In genomic region chr14:104085032-104085888, GRCh38 we compare ENCODE assay signal across 12 cellular contexts. TPM values are rescaled to one million over a fixed set of nuclear protein-coding genes. Genes with fewer than 3 reads are reported as not detected.
DNase-seq lines count a peak whose midpoint lies in the region; ATAC-seq, FAIRE-seq and TF ChIP-seq lines count a peak whose summit lies in the region.
"Had no signal": no experiment of that assay in that cellular context is flagged by ENCODE, and none has a peak within 500 bp of the region (broad histone marks: within the 10 kb centered on the region; RNA-seq: fewer than 3 reads in every experiment).

Gene ASPG (plus strand): TSS chr14:104085700. CDS start chr14:104085771, 71 bp downstream.

- no TSS peak for BruUV-seq in HepG2 (replicated peaks; lab: Mats Ljungman, UMichigan)

- in situ Hi-C loops in HepG2 (cut with HindIII; ENCODE audit: extremely low pct_ligation_motif_present, low pct_unique_long_range_greater_than_20kb) = no loop called here

- H3K4me1 Mint-ChIP-seq in activated T-helper 1 cell treated with anti-CD3 and anti-CD28 coated beads, Interleukin-12 subunit alpha, Interleukin-12 subunit beta, Interleukin-2, Interleukin-4 antibody, amounts not matched to agents 30 ng/mL and 10 ng/mL and 1 ng/mL, durations not matched to agents 14 hours and 24 hours and 36 hours (ENCODE audit: low read depth) = no peaks in the 10 kb centered on the region

- peak within 1 kb of the TSS; percentile 34 to 75 (median 63) for H3K4me3 ChIP-seq in liver (ENCODE audit: low read depth in 1 of 3, low read length in 3 of 3)
- H3K4me3 ChIP-seq in HepG2 (replicated peaks in 1 of 3; ENCODE audit: insufficient read depth in 1 of 3, low read depth in 2 of 3, low read length in 3 of 3) = no peak within 1 kb of the TSS
- no peak within 1 kb of the TSS for H3K4me3 ChIP-seq in lung
- H3K4me3 ChIP-seq in aorta (ENCODE audit: low read length in 2 of 2) = no peak within 1 kb of the TSS

- TF ChIP-seq POLR2A in HepG2 (IDR thresholded peaks at IDR 0.05; ENCODE audit: insufficient read depth in 1 of 2, low read depth in 2 of 2, low read length in 2 of 2) = no peak

- TF ChIP-seq EP300 in HepG2 (IDR thresholded peaks at IDR 0.05; ENCODE audit: low read depth in 2 of 2, low read length in 2 of 2) = no peak
- TF ChIP-seq EP300 in HepG2 (CRISPR knock-in tag; IDR thresholded peaks at IDR 0.05; ENCODE audit: borderline replicate concordance) = no peak

- FAIRE-seq in HepG2 (lab: Jason Lieb, UNC) = no peak
- FAIRE-seq: endothelial cell of umbilical vein had no signal

- H3K4me1 ChIP-seq in liver (ENCODE audit: control insufficient read depth in 4 of 4, insufficient read depth in 4 of 4, low read length in 3 of 4) (peaks cover 17 to 54% (median 31%) of the 10 kb centered on the region in 4 donors), HepG2 (ENCODE audit: insufficient read depth, low read length) (peaks cover 17% of the 10 kb centered on the region), lung (ENCODE audit: control insufficient read depth in 2 of 2, insufficient read depth in 2 of 2, low read length in 2 of 2) (peaks cover 0 to 10% of the 10 kb centered on the region in 2 donors), aorta (ENCODE audit: control insufficient read depth in 1 of 2, insufficient read depth in 2 of 2, low read length in 2 of 2) (no peaks in the 10 kb centered on the region)

- H3K27me3 Mint-ChIP-seq in activated T-helper 1 cell treated with anti-CD3 and anti-CD28 coated beads, Interleukin-12 subunit alpha, Interleukin-12 subunit beta, Interleukin-2, Interleukin-4 antibody, amounts not matched to agents 30 ng/mL and 10 ng/mL and 1 ng/mL, durations not matched to agents 14 hours and 24 hours and 36 hours (ENCODE audit: insufficient read depth) = no peaks in the 10 kb centered on the region

- intact Hi-C loops in HepG2 (cut with micrococcal nuclease; ENCODE audit: unreplicated experiment) (no loop called here), aorta (cut with DNase I) (loop anchor here in 1 of 2 donors (10.0 kb wide), 1 partner anchor 550 kb away; no protein-coding TSS in a partner anchor)
- intact Hi-C loops in activated T-helper 1 cell treated with anti-CD3 and anti-CD28 coated beads, Interleukin-12 subunit alpha, Interleukin-12 subunit beta, Interleukin-2, Interleukin-4 antibody, amounts not matched to agents 30 ng/mL and 10 ng/mL and 1 ng/mL, durations not matched to agents 14 hours and 24 hours and 36 hours (cut with micrococcal nuclease) = no loop called here

- H3K9ac ChIP-seq in liver (ENCODE audit: low read depth in 1 of 2, low read length in 2 of 2) (peak within 1 kb of the TSS; percentile 32 to 85), HepG2 (ENCODE audit: insufficient read depth, low read depth, low read length) (no peak within 1 kb of the TSS)

- WGBS in liver = 11% methylated on average over 70 of the region's 70 CpGs
- WGBS in HepG2 (ENCODE audit: low lambda C conversion rate) = 55% methylated on average over 41 of the region's 70 CpGs
- WGBS in lung, 2 donors = 13 to 21% methylated on average over 37 to 70 of the region's 70 CpGs
- WGBS in aorta, 2 donors = 12 to 19% methylated on average over 29 to 70 of the region's 70 CpGs

- no peak for ATAC-seq in HepG2
- ATAC-seq in lung (ENCODE audit: insufficient read depth, low FRiP score) = peak; percentile 8
- peak; percentile 44 for ATAC-seq in aorta (ENCODE audit: low FRiP score)

- no peaks in the 10 kb centered on the region for H4K20me1 ChIP-seq in HepG2 (ENCODE audit: insufficient read depth, low read length)

- no peaks in the 10 kb centered on the region for H3K9me3 ChIP-seq in liver (ENCODE audit: control insufficient read depth in 4 of 4, low read length in 3 of 4)
- H3K9me3 ChIP-seq in HepG2 (ENCODE audit: low read length) = no peaks in the 10 kb centered on the region
- peaks cover 0 to under 1% of the 10 kb centered on the region in 2 donors for H3K9me3 ChIP-seq in lung (ENCODE audit: control insufficient read depth in 2 of 2, insufficient read depth in 1 of 2, low read length in 1 of 2)
- H3K9me3 ChIP-seq in aorta (ENCODE audit: control insufficient read depth, low read length) = no peaks in the 10 kb centered on the region

- POLR2A ChIA-PET in HepG2 (lab: Yijun Ruan, JAX) = no interaction called here

- no peak within 1 kb of the TSS for H3K27ac Mint-ChIP-seq in activated T-helper 1 cell treated with anti-CD3 and anti-CD28 coated beads, Interleukin-12 subunit alpha, Interleukin-12 subunit beta, Interleukin-2, Interleukin-4 antibody, amounts not matched to agents 30 ng/mL and 10 ng/mL and 1 ng/mL, durations not matched to agents 14 hours and 24 hours and 36 hours

- peak within 1 kb of the TSS; percentile 85 to 96 for H3K27ac ChIP-seq in liver (ENCODE audit: low read depth in 1 of 2, low read length in 2 of 2)
- no peak within 1 kb of the TSS for H3K27ac ChIP-seq in HepG2 (ENCODE audit: extremely low read length, insufficient read depth, low read length)
- H3K27ac ChIP-seq in lung (ENCODE audit: low read depth in 1 of 2, low read length in 1 of 2) = peak within 1 kb of the TSS in 1 of 2 donors; percentile 17
- H3K27ac ChIP-seq in aorta (ENCODE audit: low read depth in 1 of 2, low read length in 2 of 2) = no peak within 1 kb of the TSS
- H3K27ac ChIP-seq: HL-60 had no signal

- H3K79me2 ChIP-seq in HepG2 (ENCODE audit: insufficient read depth, low read length) = no peaks in the 10 kb centered on the region

- CTCF ChIA-PET in HepG2 (lab: Yijun Ruan, JAX; ENCODE audit: low intra/inter-chr PET ratio, low total read pairs) = no interaction called here

- no peaks in the 10 kb centered on the region for H3K9me3 Mint-ChIP-seq in activated T-helper 1 cell treated with anti-CD3 and anti-CD28 coated beads, Interleukin-12 subunit alpha, Interleukin-12 subunit beta, Interleukin-2, Interleukin-4 antibody, amounts not matched to agents 30 ng/mL and 10 ng/mL and 1 ng/mL, durations not matched to agents 14 hours and 24 hours and 36 hours

- H3K36me3 ChIP-seq in liver (ENCODE audit: control insufficient read depth in 4 of 4, insufficient read depth in 3 of 4, low read depth in 1 of 4, low read length in 3 of 4) (no peaks in the 10 kb centered on the region), HepG2 (replicated peaks in 1 of 2; ENCODE audit: control insufficient read depth in 1 of 2, insufficient read depth in 2 of 2, low read length in 2 of 2) (no peaks in the 10 kb centered on the region), lung (ENCODE audit: control insufficient read depth in 2 of 2, insufficient read depth in 2 of 2, low read length in 2 of 2) (no peaks in the 10 kb centered on the region), aorta (ENCODE audit: control insufficient read depth in 1 of 2, insufficient read depth in 2 of 2, low read length in 1 of 2) (no peaks in the 10 kb centered on the region)

- DNase-seq in HepG2 (ENCODE audit: low spot score) (no peak), ecto neural progenitor cell (ENCODE audit: low spot score) (peak; percentile 87), lung (ENCODE audit: low spot score) (no peak), aorta (peak; percentile 37 to 79), pons (ENCODE audit: low spot score) (no peak)
- DNase-seq in activated T-helper 1 cell treated with anti-CD3 and anti-CD28 coated beads, Interleukin-12 subunit alpha, Interleukin-12 subunit beta, Interleukin-2, Interleukin-4 antibody, amounts not matched to agents 30 ng/mL and 10 ng/mL and 1 ng/mL, durations not matched to agents 14 hours and 24 hours and 36 hours (ENCODE audit: low spot score) = no peak
- no peak for DNase-seq in activated CD4-positive, alpha-beta T cell treated with anti-CD3 and anti-CD28 coated beads, Interleukin-2, amount 50 U/mL, for 48 hours
- DNase-seq: CD4-positive, alpha-beta memory T cell; NCI-H510A treated with DMSO at 0.1 percent for 48 hours had no signal

- TF ChIP-seq CTCF in liver (IDR thresholded peaks at IDR 0.05; ENCODE audit: low read depth, low read length, missing input control) (no peak), HepG2 (CRISPR knock-in tag; IDR thresholded peaks at IDR 0.05) (no peak), lung (IDR thresholded peaks at IDR 0.05; ENCODE audit: control extremely low read depth, extremely low read depth) (no peak)

- no peak within 1 kb of the TSS for H2AFZ ChIP-seq in HepG2 (ENCODE audit: low read length)

- no peak for TF ChIP-seq RAD21 in liver (IDR thresholded peaks at IDR 0.05)
- no peak for TF ChIP-seq RAD21 in HepG2 (CRISPR knock-in tag; IDR thresholded peaks at IDR 0.05)

- no peaks in the 10 kb centered on the region for H3K36me3 Mint-ChIP-seq in activated T-helper 1 cell treated with anti-CD3 and anti-CD28 coated beads, Interleukin-12 subunit alpha, Interleukin-12 subunit beta, Interleukin-2, Interleukin-4 antibody, amounts not matched to agents 30 ng/mL and 10 ng/mL and 1 ng/mL, durations not matched to agents 14 hours and 24 hours and 36 hours (ENCODE audit: low read depth)
- H3K36me3 Mint-ChIP-seq: CD4-positive, alpha-beta memory T cell had no signal

- H3K27me3 ChIP-seq in liver (ENCODE audit: control insufficient read depth in 4 of 4, insufficient read depth in 4 of 4, low read length in 3 of 4) = no peaks in the 10 kb centered on the region
- H3K27me3 ChIP-seq in HepG2 (ENCODE audit: control insufficient read depth in 1 of 2, insufficient read depth in 2 of 2, low read length in 2 of 2) = peaks cover 1 to 48% of the 10 kb centered on the region in 2 experiments
- H3K27me3 ChIP-seq in lung (ENCODE audit: control insufficient read depth, insufficient read depth) = no peaks in the 10 kb centered on the region
- no peaks in the 10 kb centered on the region for H3K27me3 ChIP-seq in aorta (ENCODE audit: control insufficient read depth in 1 of 2, insufficient read depth in 2 of 2, low read length in 1 of 2)

- no peak within 1 kb of the TSS for H3K4me2 ChIP-seq in HepG2 (ENCODE audit: low read depth, low read length)

- no peak within 1 kb of the TSS for H3K4me3 Mint-ChIP-seq in activated T-helper 1 cell treated with anti-CD3 and anti-CD28 coated beads, Interleukin-12 subunit alpha, Interleukin-12 subunit beta, Interleukin-2, Interleukin-4 antibody, amounts not matched to agents 30 ng/mL and 10 ng/mL and 1 ng/mL, durations not matched to agents 14 hours and 24 hours and 36 hours

RNA-seq across cellular contexts. Expression of gene ASPG, which starts in this region (rescaled TPM):
- 100 to 1,000 TPM in 1 of 2 donors, 10 to 100 TPM in 1; 42.4 to 112 TPM for total RNA-seq in liver
- 100 to 1,000 TPM; 108 to 158 TPM for polyA plus RNA-seq in liver
- total RNA-seq in HepG2 (2016; rRNA removed; fragmentation: Illumina TruSeq; extraction: Trizol) = not detected in 2 replicates
- total RNA-seq in HepG2 (2016; cell fraction: cytosol; rRNA removed; fragmentation: Illumina TruSeq; extraction: Trizol; ENCODE audit: low read depth) = not detected in 2 replicates
- not detected in 2 replicates for total RNA-seq in HepG2 (2016; cell fraction: insoluble cytoplasmic fraction; rRNA removed; fragmentation: Illumina TruSeq; extraction: Trizol)
- not detected in 2 replicates for total RNA-seq in HepG2 (2016; cell fraction: membrane; rRNA removed; fragmentation: Illumina TruSeq; extraction: Trizol)
- not detected in 2 replicates for total RNA-seq in HepG2 (2016; cell fraction: nucleus; rRNA removed; fragmentation: Illumina TruSeq; extraction: Trizol)
- not detected in 2 replicates for polyA plus RNA-seq in HepG2 (2011; rRNA removed)
- not detected in 2 replicates for polyA plus RNA-seq in HepG2 (2011; cell fraction: cytosol; rRNA removed)
- not detected in 2 replicates for polyA plus RNA-seq in HepG2 (2011; cell fraction: nucleus; rRNA removed)
- polyA plus RNA-seq in HepG2 (2012) = not detected in 2 replicates
- not detected in 2 replicates for polyA plus RNA-seq in HepG2 (2016; cell fraction: cytosol; fragmentation: Illumina TruSeq; extraction: Trizol; ENCODE audit: low read depth)
- polyA plus RNA-seq in HepG2 (2016; cell fraction: insoluble cytoplasmic fraction; fragmentation: Illumina TruSeq; extraction: Trizol; ENCODE audit: low read depth) = not detected in 2 replicates
- polyA plus RNA-seq in HepG2 (2016; cell fraction: membrane; fragmentation: Illumina TruSeq; extraction: Trizol; ENCODE audit: low read depth) = not detected in 2 replicates
- polyA plus RNA-seq in HepG2 (2016; cell fraction: nucleus; fragmentation: Illumina TruSeq; extraction: Trizol; ENCODE audit: insufficient read depth, low read depth) = not detected in 2 replicates
- 0.37 TPM in 1 of 2 replicates, not detected in the other for polyA minus RNA-seq in HepG2 (2011; rRNA and poly(A)+ RNA removed; ENCODE audit: low replicate concordance)
- polyA minus RNA-seq in HepG2 (2011; cell fraction: cytosol; rRNA and poly(A)+ RNA removed) = not detected in 2 replicates
- polyA minus RNA-seq in HepG2 (2011; cell fraction: nucleus; rRNA and poly(A)+ RNA removed) = not detected in 2 replicates
- total RNA-seq in lung = 1 to 10 TPM; 4.3 to 4.7 TPM
- polyA plus RNA-seq in lung = 1 to 10 TPM in 1 of 2 donors, under 1 TPM in 1; 0.73 to 1.8 TPM
- total RNA-seq in aorta = 1 to 10 TPM in 1 of 2 donors, under 1 TPM in 1; 0.13 to 2.2 TPM
- polyA plus RNA-seq in aorta = 1 to 10 TPM in 1 of 2 donors, under 1 TPM in 1; 0.20 to 1.6 TPM
- not detected in 2 replicates for total RNA-seq in activated T-helper 1 cell treated with anti-CD3 and anti-CD28 coated beads, Interleukin-12 subunit alpha, Interleukin-12 subunit beta, Interleukin-2, Interleukin-4 antibody, amounts not matched to agents 30 ng/mL and 10 ng/mL and 1 ng/mL, durations not matched to agents 14 hours and 24 hours and 36 hours
- total RNA-seq: CD4-positive, alpha-beta memory T cell; endothelial cell of umbilical vein had no signal
- polyA plus RNA-seq: CD4-positive, alpha-beta memory T cell; endothelial cell of umbilical vein had no signal

Comparison
In these comparisons a context has a peak if more than half of its experiments do, and no peak if none do; other contexts are left out.
1. RNA of gene ASPG (total RNA-seq): 42.4 to 112 TPM in liver; 4.3 to 4.7 TPM in lung, 0.13 to 2.2 TPM in aorta, not detected in HepG2 and not detected in activated T-helper 1 cell treated with anti-CD3 and anti-CD28 coated beads, Interleukin-12 subunit alpha, Interleukin-12 subunit beta, Interleukin-2, Interleukin-4 antibody, amounts not matched to agents 30 ng/mL and 10 ng/mL and 1 ng/mL, durations not matched to agents 14 hours and 24 hours and 36 hours; every median in the first group is over 4 times any median in the second.
2. RNA of gene ASPG (polyA plus RNA-seq): 108 to 158 TPM in liver; 0.73 to 1.8 TPM in lung, 0.20 to 1.6 TPM in aorta and not detected in HepG2; every median in the first group is over 10 times any median in the second.
3. H3K27ac ChIP-seq: peak in liver (2 of 2); none in HepG2 (single experiment) and aorta (0 of 2).
4. H3K4me3 ChIP-seq: peak in liver (3 of 3); none in HepG2 (0 of 3), lung (single experiment) and aorta (0 of 2).
5. DNase-seq: peak in ecto neural progenitor cell (single experiment) and aorta (2 of 2); none in HepG2 (single experiment), lung (single experiment), activated T-helper 1 cell treated with anti-CD3 and anti-CD28 coated beads, Interleukin-12 subunit alpha, Interleukin-12 subunit beta, Interleukin-2, Interleukin-4 antibody, amounts not matched to agents 30 ng/mL and 10 ng/mL and 1 ng/mL, durations not matched to agents 14 hours and 24 hours and 36 hours (single experiment), pons (single experiment) and activated CD4-positive, alpha-beta T cell treated with anti-CD3 and anti-CD28 coated beads, Interleukin-2, amount 50 U/mL, for 48 hours (0 of 2).